16 cellular contexts compared by ENCODE assay signal in genomic region chr14:91164676-91165075, GRCh38. TPM values are rescaled to one million over a fixed set of nuclear protein-coding genes. Genes with fewer than 3 reads are reported as not detected.
DNase-seq lines count a peak whose midpoint lies in the region; TF ChIP-seq lines count a peak whose summit lies in the region.
"Had no signal": no experiment of that assay in that cellular context is flagged by ENCODE, and none has a peak within 500 bp of the region (broad histone marks: within the 10 kb centered on the region; RNA-seq: fewer than 3 reads in every experiment).

No MANE protein-coding gene starts in this region.

- H3K27me3 ChIP-seq in adrenal gland (no peaks in the 10 kb centered on the region), right atrium auricular region (no peaks in the 10 kb centered on the region), stomach smooth muscle (ENCODE audit: control insufficient read depth in 1 of 2, insufficient read depth in 2 of 2, low read length in 2 of 2) (no peaks in the 10 kb centered on the region)
- H3K27me3 ChIP-seq: spleen had no signal

- H2AFZ ChIP-seq in OCI-LY7 (ENCODE audit: low read length), result no peak overlapping the region

- intact Hi-C loops in adrenal gland (cut with DNase I), result no loop called here
- intact Hi-C loops in OCI-LY7 (cut with micrococcal nuclease; ENCODE audit: unreplicated experiment), result no loop called here

- H3K9me3 Mint-ChIP-seq in T-helper 2 cell treated with Interferon-gamma antibody and Interleukin-4, amounts not matched to agents 5 μg/mL and 100 μg/mL, for 36 hours, result no peaks in the 10 kb centered on the region
- H3K9me3 Mint-ChIP-seq: activated naive CD4-positive, alpha-beta T cell treated with anti-CD3 and anti-CD28 coated beads, Interleukin-2, amount 50 U/mL, for 72 hours; IgD-negative memory B cell; nephron had no signal

- DNase-seq in T-helper 2 cell treated with Interferon-gamma antibody and Interleukin-4, amounts not matched to agents 5 μg/mL and 100 μg/mL, for 36 hours (ENCODE audit: low spot score), result no peak
- DNase-seq in T-helper 2 cell, result no peak
- DNase-seq in adrenal gland, result peak; percentile 60 to 90 (median 88)
- DNase-seq in right atrium auricular region (ENCODE audit: low spot score), result no peak
- no peak for DNase-seq in GM03348 (ENCODE audit: low spot score)
- no peak for DNase-seq in NCI-H128 (lab: John Stamatoyannopoulos, UW; ENCODE audit: unreplicated experiment)
- DNase-seq in OCI-LY7 (ENCODE audit: low spot score), result no peak
- DNase-seq: ACHN; activated CD4-positive, alpha-beta T cell treated with anti-CD3 and anti-CD28 coated beads, Interleukin-2, amount 50 U/mL, for 48 hours; NCI-H187; spleen; T-helper 1 cell had no signal

- H3K36me3 ChIP-seq in adrenal gland (replicated peaks in 1 of 2), result peaks cover 0 to 54% of the 10 kb centered on the region in 2 donors
- H3K36me3 ChIP-seq in right atrium auricular region, result peaks cover 84% of the 10 kb centered on the region
- peaks cover 59 to 60% of the 10 kb centered on the region in 2 donors for H3K36me3 ChIP-seq in stomach smooth muscle (ENCODE audit: control insufficient read depth in 2 of 2, insufficient read depth in 2 of 2, low read length in 2 of 2)
- peaks cover 71% of the 10 kb centered on the region for H3K36me3 ChIP-seq in OCI-LY7 (ENCODE audit: insufficient read depth, low read length)

- peaks cover 57% of the 10 kb centered on the region for H3K36me3 Mint-ChIP-seq in T-helper 2 cell treated with Interferon-gamma antibody and Interleukin-4, amounts not matched to agents 5 μg/mL and 100 μg/mL, for 36 hours (ENCODE audit: low read depth)

- H3K9me3 ChIP-seq in adrenal gland (replicated peaks in 1 of 3), result no peaks in the 10 kb centered on the region
- no peaks in the 10 kb centered on the region for H3K9me3 ChIP-seq in right atrium auricular region
- no peaks in the 10 kb centered on the region for H3K9me3 ChIP-seq in stomach smooth muscle (ENCODE audit: control insufficient read depth in 2 of 2, low read length in 2 of 2)
- H3K9me3 ChIP-seq in OCI-LY7 (ENCODE audit: low read length), result no peaks in the 10 kb centered on the region
- H3K9me3 ChIP-seq: spleen had no signal

- TF ChIP-seq POLR2A in adrenal gland (IDR thresholded peaks at IDR 0.05), result no peak

- WGBS in adrenal gland, 4 donors, result 20 to 57% (median 36%) methylated on average over 1 of the region's 1 CpG

- no peak overlapping the region for H3K4me3 ChIP-seq in adrenal gland
- no peak overlapping the region for H3K4me3 ChIP-seq in right atrium auricular region
- no peak overlapping the region for H3K4me3 ChIP-seq in stomach smooth muscle (ENCODE audit: low read length in 2 of 2)
- no peak overlapping the region for H3K4me3 ChIP-seq in OCI-LY7 (ENCODE audit: low read depth, low read length, poor library complexity, severe bottlenecking)
- H3K4me3 ChIP-seq: spleen had no signal

- no TSS peak for BruUV-seq in OCI-LY7 (replicated peaks; lab: Mats Ljungman, UMichigan)

- H3K27ac Mint-ChIP-seq in T-helper 2 cell treated with Interferon-gamma antibody and Interleukin-4, amounts not matched to agents 5 μg/mL and 100 μg/mL, for 36 hours, result peak overlapping the region; percentile 42
- H3K27ac Mint-ChIP-seq: nephron had no signal

- CTCF ChIA-PET in OCI-LY7 (lab: Charles Lee; ENCODE audit: unreplicated experiment), result interaction anchor here (0.6 kb wide), 1 partner anchor 262 kb away, joined by 3 read pairs; no protein-coding TSS in a partner anchor

- H3K9ac ChIP-seq in stomach smooth muscle (ENCODE audit: low read length in 2 of 2), result no peak overlapping the region

- H3K4me1 Mint-ChIP-seq in T-helper 2 cell treated with Interferon-gamma antibody and Interleukin-4, amounts not matched to agents 5 μg/mL and 100 μg/mL, for 36 hours (ENCODE audit: low read depth), result no peaks in the 10 kb centered on the region
- H3K4me1 Mint-ChIP-seq: IgD-negative memory B cell had no signal

- H3K79me2 ChIP-seq in OCI-LY7 (ENCODE audit: insufficient read depth, low read depth, low read length), result no peaks in the 10 kb centered on the region

- TF ChIP-seq CTCF in adrenal gland (IDR thresholded peaks at IDR 0.05), result no peak
- no peak for TF ChIP-seq CTCF in right atrium auricular region (IDR thresholded peaks at IDR 0.05)
- no peak for TF ChIP-seq CTCF in OCI-LY7 (conservative IDR thresholded peaks at IDR 0.05; ENCODE audit: low read length)

- POLR2A ChIA-PET in OCI-LY7 (lab: Charles Lee), result interaction anchor here (0.6 kb wide), 1 partner anchor 258 kb away, joined by 6 read pairs; no protein-coding TSS in a partner anchor

- H3K27ac ChIP-seq in adrenal gland (peak overlapping the region in 3 of 5 donors; percentile 45 to 62 (median 50)), right atrium auricular region (peak overlapping the region; percentile 27 to 41), stomach smooth muscle (ENCODE audit: low read length) (peak overlapping the region; percentile 60), OCI-LY7 (ENCODE audit: low read depth, low read length, poor library complexity, severe bottlenecking) (no peak overlapping the region)

- H3K4me3 Mint-ChIP-seq in T-helper 2 cell treated with Interferon-gamma antibody and Interleukin-4, amounts not matched to agents 5 μg/mL and 100 μg/mL, for 36 hours, result no peak overlapping the region
- H3K4me3 Mint-ChIP-seq: IgD-negative memory B cell, nephron had no signal

- peaks cover 4 to 8% of the 10 kb centered on the region in 2 donors for H3K4me1 ChIP-seq in adrenal gland (replicated peaks in 1 of 2)
- peaks cover 0 to 18% of the 10 kb centered on the region in 2 donors for H3K4me1 ChIP-seq in right atrium auricular region
- H3K4me1 ChIP-seq in stomach smooth muscle (ENCODE audit: control insufficient read depth, insufficient read depth, low read length), result peaks cover 12% of the 10 kb centered on the region
- no peaks in the 10 kb centered on the region for H3K4me1 ChIP-seq in OCI-LY7 (ENCODE audit: insufficient read depth, low read length, poor library complexity, severe bottlenecking)

- no peaks in the 10 kb centered on the region for H4K20me1 ChIP-seq in OCI-LY7 (ENCODE audit: insufficient read depth, low read length)

- no peak overlapping the region for H3K4me2 ChIP-seq in OCI-LY7 (ENCODE audit: low read length)

- no peaks in the 10 kb centered on the region for H3K27me3 Mint-ChIP-seq in T-helper 2 cell treated with Interferon-gamma antibody and Interleukin-4, amounts not matched to agents 5 μg/mL and 100 μg/mL, for 36 hours (ENCODE audit: low read depth)
- H3K27me3 Mint-ChIP-seq: IgD-negative memory B cell had no signal

- no peaks in the 10 kb centered on the region for H3K9me2 ChIP-seq in OCI-LY7 (ENCODE audit: insufficient read depth, low read length)

RNA-seq across cellular contexts. Expression of gene DGLUCY, which starts 50.8 kb away (rescaled TPM):
- 10 to 100 TPM; 48.9 to 93.4 (median 77.5) TPM for total RNA-seq in adrenal gland
- polyA plus RNA-seq in adrenal gland, result 10 to 100 TPM; 50.3 to 65.1 (median 60.1) TPM
- total RNA-seq in right atrium auricular region, result 100 to 1,000 TPM in 1 of 2 donors, 10 to 100 TPM in 1; 81.8 to 136 TPM
- 30.2 and 37.6 TPM in 2 replicates for total RNA-seq in OCI-LY7 (2014; rRNA removed; shearing (Covaris generic))
- 56.8 and 60.2 TPM in 2 replicates for total RNA-seq in OCI-LY7 (2022)

Comparison
In these comparisons a context has a peak if more than half of its experiments do, and no peak if none do; other contexts are left out.
1. DNase-seq: peak in adrenal gland (7 of 7); none in T-helper 2 cell treated with Interferon-gamma antibody and Interleukin-4, amounts not matched to agents 5 μg/mL and 100 μg/mL, for 36 hours (single experiment), T-helper 2 cell (0 of 5), right atrium auricular region (single experiment), GM03348 (single experiment), NCI-H128 (single experiment) and OCI-LY7 (single experiment).